10 cellular contexts compared by ENCODE assay signal in genomic region chr1:232621050-232621449, GRCh38. TPM values are rescaled to one million over a fixed set of nuclear protein-coding genes. Genes with fewer than 3 reads are reported as not detected.
DNase-seq lines count a peak whose midpoint lies in the region; ATAC-seq, FAIRE-seq and TF ChIP-seq lines count a peak whose summit lies in the region.
"Had no signal": no experiment of that assay in that cellular context is flagged by ENCODE, and none has a peak within 500 bp of the region (broad histone marks: within the 10 kb centered on the region; RNA-seq: fewer than 3 reads in every experiment).

No MANE protein-coding gene starts in this region.

- no peaks in the 10 kb centered on the region for H3K27me3 Mint-ChIP-seq in endothelial cell (ENCODE audit: unreplicated experiment)

- DNase-seq in Right ventricle myocardium inferior (ENCODE audit: missing footprints) (no peak), left cardiac atrium (no peak), endothelial cell (ENCODE audit: low spot score) (no peak), upper lobe of right lung (no peak), amniotic stem cell (lab: John Stamatoyannopoulos, UW) (no peak), kidney (no peak)
- DNase-seq in stimulated activated CD4-positive, alpha-beta T cell treated with anti-CD3 and anti-CD28 coated beads, Interleukin-4, amount 100 ng/mL, for 24 hours: no peak
- DNase-seq: activated naive CD4-positive, alpha-beta T cell treated with anti-CD3 and anti-CD28 coated beads for 36 hours; stimulated activated CD4-positive, alpha-beta T cell treated with anti-CD3 and anti-CD28 coated beads, Interleukin-12 subunit alpha, Interleukin-12 subunit beta, amount 100 ng/mL, for 4 hours had no signal

- H3K36me3 Mint-ChIP-seq in endothelial cell (ENCODE audit: low read depth, unreplicated experiment): no peaks in the 10 kb centered on the region

- no peak overlapping the region for H3K4me3 Mint-ChIP-seq in endothelial cell (ENCODE audit: unreplicated experiment)
- H3K4me3 Mint-ChIP-seq: activated naive CD4-positive, alpha-beta T cell treated with anti-CD3 and anti-CD28 coated beads for 36 hours had no signal

- H3K36me3 ChIP-seq in mucosa of rectum (ENCODE audit: control insufficient read depth in 2 of 2, insufficient read depth in 2 of 2, low read length in 2 of 2) (peaks cover 2 to 3% of the 10 kb centered on the region in 2 donors), upper lobe of right lung (no peaks in the 10 kb centered on the region), kidney (ENCODE audit: control insufficient read depth in 1 of 2, insufficient read depth in 2 of 2, low read length in 2 of 2) (no peaks in the 10 kb centered on the region)

- H3K4me3 ChIP-seq in mucosa of rectum (ENCODE audit: low read length in 2 of 2) (no peak overlapping the region), upper lobe of right lung (no peak overlapping the region), kidney (ENCODE audit: low read length in 2 of 2) (no peak overlapping the region)

- ATAC-seq in Right ventricle myocardium inferior (peak; percentile 23), left cardiac atrium (no peak), upper lobe of right lung (peak; percentile 76)

- FAIRE-seq in kidney (lab: Jason Lieb, UNC): no peak

- peaks cover 79% of the 10 kb centered on the region for H3K4me1 Mint-ChIP-seq in endothelial cell (ENCODE audit: unreplicated experiment)

- H3K9ac ChIP-seq in mucosa of rectum (ENCODE audit: low read depth in 1 of 2, low read length in 2 of 2): no peak overlapping the region
- H3K9ac ChIP-seq in kidney (ENCODE audit: low read length in 2 of 2): no peak overlapping the region

- peak overlapping the region; percentile 94 for H3K27ac Mint-ChIP-seq in endothelial cell (ENCODE audit: unreplicated experiment)
- H3K27ac Mint-ChIP-seq: activated naive CD4-positive, alpha-beta T cell treated with anti-CD3 and anti-CD28 coated beads for 36 hours had no signal

- H3K9me3 ChIP-seq in mucosa of rectum (ENCODE audit: control insufficient read depth in 2 of 2, low read length in 2 of 2): no peaks in the 10 kb centered on the region
- no peaks in the 10 kb centered on the region for H3K9me3 ChIP-seq in upper lobe of right lung
- H3K9me3 ChIP-seq in kidney (ENCODE audit: control insufficient read depth in 1 of 2, low read length in 2 of 2): no peaks in the 10 kb centered on the region

- intact Hi-C loops in Right ventricle myocardium inferior (cut with DNase I) (loop anchor here (2.0 to 10.0 kb wide), 4 partner anchors 26 to 694 kb away; no protein-coding TSS in a partner anchor), left cardiac atrium (cut with DNase I) (loop anchor here (10.0 kb wide), 6 partner anchors 46 to 866 kb away; no protein-coding TSS in a partner anchor), upper lobe of right lung (cut with DNase I) (loop anchor here (10.0 kb wide), 2 partner anchors 176 to 756 kb away; no protein-coding TSS in a partner anchor), kidney (cut with DNase I) (no loop called here)

- H3K4me1 ChIP-seq in mucosa of rectum (ENCODE audit: control insufficient read depth in 2 of 2, insufficient read depth in 2 of 2, low read length in 2 of 2) (peaks cover 9 to 55% of the 10 kb centered on the region in 2 donors), upper lobe of right lung (peaks cover 59% of the 10 kb centered on the region), kidney (ENCODE audit: control insufficient read depth in 1 of 2, insufficient read depth in 1 of 2, low read depth in 1 of 2, low read length in 2 of 2) (peaks cover 0 to 10% of the 10 kb centered on the region in 2 donors)

- peak overlapping the region; percentile 39 to 85 for H3K27ac ChIP-seq in mucosa of rectum (ENCODE audit: low read depth in 2 of 2, low read length in 2 of 2)
- peak overlapping the region; percentile 15 for H3K27ac ChIP-seq in upper lobe of right lung
- H3K27ac ChIP-seq in kidney (ENCODE audit: low read depth in 2 of 2, low read length in 2 of 2): peak overlapping the region in 1 of 2 donors; percentile 8

- H3K9me3 Mint-ChIP-seq in endothelial cell (ENCODE audit: unreplicated experiment): no peaks in the 10 kb centered on the region
- H3K9me3 Mint-ChIP-seq: activated naive CD4-positive, alpha-beta T cell treated with anti-CD3 and anti-CD28 coated beads for 36 hours had no signal

- H3K27me3 ChIP-seq in mucosa of rectum (ENCODE audit: control insufficient read depth in 2 of 2, insufficient read depth in 2 of 2, low read length in 2 of 2): no peaks in the 10 kb centered on the region
- no peaks in the 10 kb centered on the region for H3K27me3 ChIP-seq in upper lobe of right lung

- TF ChIP-seq CTCF in endothelial cell (IDR thresholded peaks at IDR 0.05; ENCODE audit: unreplicated experiment) (no peak), upper lobe of right lung (IDR thresholded peaks at IDR 0.05) (no peak), kidney (IDR thresholded peaks at IDR 0.05; ENCODE audit: borderline replicate concordance, extremely low read depth, insufficient read depth) (no peak)

RNA-seq across cellular contexts. Expression of gene SIPA1L2, which starts 8.9 kb away (rescaled TPM):
- total RNA-seq in Right ventricle myocardium inferior: 120 TPM
- total RNA-seq in left cardiac atrium: 10 to 100 TPM; 42.3 to 57.1 TPM
- total RNA-seq in endothelial cell (ENCODE audit: unreplicated experiment): 153 TPM
- total RNA-seq in upper lobe of right lung: 38.3 TPM
- total RNA-seq in kidney: 20.2 TPM
- polyA plus RNA-seq in kidney (ENCODE audit: insufficient read depth, low read depth, low replicate concordance): 4.0 TPM

Comparison
In these comparisons a context has a peak if more than half of its experiments do, and no peak if none do; other contexts are left out.
1. ATAC-seq: peak in Right ventricle myocardium inferior (single experiment) and upper lobe of right lung (single experiment); none in left cardiac atrium (0 of 2).